23 cellular contexts compared by ENCODE assay signal in genomic region chr7:123666492-123666891, GRCh38. TPM values are rescaled to one million over a fixed set of nuclear protein-coding genes. Genes with fewer than 3 reads are reported as not detected.
A peak's percentile ranks its signal among the peaks of the same experiment; 100 is the strongest.
DNase-seq lines count a peak whose midpoint lies in the region; ATAC-seq and TF ChIP-seq lines count a peak whose summit lies in the region.
"Had no signal": no experiment of that assay in that cellular context is flagged by ENCODE, and none has a peak within 500 bp of the region (broad histone marks: within the 10 kb centered on the region; RNA-seq: fewer than 3 reads in every experiment).

No MANE protein-coding gene starts in this region.

- H3K27ac ChIP-seq in gastrocnemius medialis, result peak overlapping the region; percentile 88 to 96 (median 96)
- H3K27ac ChIP-seq: 22Rv1, RWPE1, tibial artery had no signal

- peaks cover 2% of the 10 kb centered on the region for H3K27me3 Mint-ChIP-seq in activated T-helper 2 cell treated with anti-CD3 and anti-CD28 coated beads, Interferon-gamma antibody, Interleukin-2, Interleukin-4, amounts not matched to agents 10 μg/mL and 5 μg/mL and 100 μg/mL, durations not matched to agents 14 hours and 24 hours and 36 hours (ENCODE audit: low read depth)

- peaks cover 0 to 31% of the 10 kb centered on the region in 2 donors for H3K36me3 ChIP-seq in gastrocnemius medialis
- H3K36me3 ChIP-seq: MG63, tibial artery had no signal

- H3K27me3 ChIP-seq in gastrocnemius medialis, result no peaks in the 10 kb centered on the region
- H3K27me3 ChIP-seq: MG63 had no signal

- in situ Hi-C loops in gastrocnemius medialis (cut with MboI; ENCODE audit: low sequenced_read_pairs in 4 of 4), result no loop called here

- peaks cover 42 to 54% of the 10 kb centered on the region in 2 donors for H3K4me1 ChIP-seq in gastrocnemius medialis
- H3K4me1 ChIP-seq: tibial artery had no signal

- no peak overlapping the region for H3K4me3 Mint-ChIP-seq in activated T-helper 2 cell treated with anti-CD3 and anti-CD28 coated beads, Interferon-gamma antibody, Interleukin-2, Interleukin-4, amounts not matched to agents 10 μg/mL and 5 μg/mL and 100 μg/mL, durations not matched to agents 14 hours and 24 hours and 36 hours (ENCODE audit: low read depth)
- H3K4me3 Mint-ChIP-seq: activated CD4-positive, alpha-beta T cell treated with anti-CD3 and anti-CD28 coated beads, Interleukin-2, amount 10 ng/mL, durations not matched to agents 24 days and 14 days; activated naive CD8-positive, alpha-beta T cell treated with anti-CD3 and anti-CD28 coated beads for 36 hours; CD8-positive, alpha-beta T cell; stimulated activated naive CD8-positive, alpha-beta T cell treated with anti-CD3 and anti-CD28 coated beads, Interleukin-15, amount 100 ng/mL, for 72 hours had no signal

- TF ChIP-seq CTCF in gastrocnemius medialis (IDR thresholded peaks at IDR 0.05 in 4 of 5, conservative IDR thresholded peaks at IDR 0.05 in 1 of 5), result no peak

- H3K4me1 Mint-ChIP-seq in activated T-helper 2 cell treated with anti-CD3 and anti-CD28 coated beads, Interferon-gamma antibody, Interleukin-2, Interleukin-4, amounts not matched to agents 10 μg/mL and 5 μg/mL and 100 μg/mL, durations not matched to agents 14 hours and 24 hours and 36 hours (ENCODE audit: low read depth), result peaks cover 2% of the 10 kb centered on the region
- H3K4me1 Mint-ChIP-seq: activated CD4-positive, alpha-beta T cell treated with anti-CD3 and anti-CD28 coated beads, Interleukin-2, amount 10 ng/mL, durations not matched to agents 24 days and 14 days; activated naive CD8-positive, alpha-beta T cell treated with anti-CD3 and anti-CD28 coated beads for 36 hours; stimulated activated naive CD8-positive, alpha-beta T cell treated with anti-CD3 and anti-CD28 coated beads, Interleukin-15, amount 100 ng/mL, for 72 hours had no signal

- H3K9me3 Mint-ChIP-seq in activated T-helper 2 cell treated with anti-CD3 and anti-CD28 coated beads, Interferon-gamma antibody, Interleukin-2, Interleukin-4, amounts not matched to agents 10 μg/mL and 5 μg/mL and 100 μg/mL, durations not matched to agents 14 hours and 24 hours and 36 hours, result no peaks in the 10 kb centered on the region
- H3K9me3 Mint-ChIP-seq: activated CD4-positive, alpha-beta T cell treated with anti-CD3 and anti-CD28 coated beads, Interleukin-2, amount 10 ng/mL, durations not matched to agents 24 days and 14 days; activated naive CD8-positive, alpha-beta T cell treated with anti-CD3 and anti-CD28 coated beads for 36 hours; CD8-positive, alpha-beta T cell; stimulated activated naive CD8-positive, alpha-beta T cell treated with anti-CD3 and anti-CD28 coated beads, Interleukin-15, amount 100 ng/mL, for 72 hours had no signal

- no peak overlapping the region for H3K4me3 ChIP-seq in gastrocnemius medialis
- H3K4me3 ChIP-seq: MG63, tibial artery had no signal

- H3K27ac Mint-ChIP-seq in activated T-helper 2 cell treated with anti-CD3 and anti-CD28 coated beads, Interferon-gamma antibody, Interleukin-2, Interleukin-4, amounts not matched to agents 10 μg/mL and 5 μg/mL and 100 μg/mL, durations not matched to agents 14 hours and 24 hours and 36 hours, result no peak overlapping the region
- H3K27ac Mint-ChIP-seq: activated CD4-positive, alpha-beta T cell treated with anti-CD3 and anti-CD28 coated beads, Interleukin-2, amount 10 ng/mL, durations not matched to agents 24 days and 14 days; activated naive CD8-positive, alpha-beta T cell treated with anti-CD3 and anti-CD28 coated beads for 36 hours; CD8-positive, alpha-beta T cell; stimulated activated naive CD8-positive, alpha-beta T cell treated with anti-CD3 and anti-CD28 coated beads, Interleukin-15, amount 100 ng/mL, for 72 hours had no signal

- peak; percentile 17 for DNase-seq in NCI-H748 (lab: John Stamatoyannopoulos, UW; ENCODE audit: unreplicated experiment)
- no peak for DNase-seq in NCI-H748 treated with DMSO at 0.1 percent for 48 hours (lab: John Stamatoyannopoulos, UW)
- peak; percentile 7 for DNase-seq in NCI-H226
- DNase-seq in amniotic epithelial cell (ENCODE audit: low read depth), result peak; percentile 76
- no peak for DNase-seq in gastrocnemius medialis
- DNase-seq in activated T-helper 2 cell treated with anti-CD3 and anti-CD28 coated beads, Interferon-gamma antibody, Interleukin-2, Interleukin-4, amounts not matched to agents 10 μg/mL and 5 μg/mL and 100 μg/mL, durations not matched to agents 14 hours and 24 hours and 36 hours (ENCODE audit: low spot score), result no peak
- DNase-seq: activated CD4-positive, alpha-beta T cell treated with anti-CD3 and anti-CD28 coated beads, Interleukin-2, amount 10 ng/mL, durations not matched to agents 24 days and 14 days; activated naive CD8-positive, alpha-beta T cell treated with anti-CD3 and anti-CD28 coated beads for 36 hours; CD8-positive, alpha-beta T cell; DMS79; effector CD8-positive, alpha-beta T cell; HCEC 1CT; MG63; NCI-H1694; NCI-H446; stimulated activated naive CD8-positive, alpha-beta T cell treated with anti-CD3 and anti-CD28 coated beads, Interleukin-15, amount 100 ng/mL, for 72 hours; tibial artery had no signal

- no peak for TF ChIP-seq POLR2A in gastrocnemius medialis (IDR thresholded peaks at IDR 0.05)

- no peaks in the 10 kb centered on the region for H3K36me3 Mint-ChIP-seq in activated T-helper 2 cell treated with anti-CD3 and anti-CD28 coated beads, Interferon-gamma antibody, Interleukin-2, Interleukin-4, amounts not matched to agents 10 μg/mL and 5 μg/mL and 100 μg/mL, durations not matched to agents 14 hours and 24 hours and 36 hours (ENCODE audit: low read depth)
- H3K36me3 Mint-ChIP-seq: activated naive CD8-positive, alpha-beta T cell treated with anti-CD3 and anti-CD28 coated beads for 36 hours; CD8-positive, alpha-beta T cell had no signal

- H3K9me3 ChIP-seq in gastrocnemius medialis, result no peaks in the 10 kb centered on the region
- H3K9me3 ChIP-seq: MG63, tibial artery had no signal

- intact Hi-C loops in gastrocnemius medialis (cut with DNase I; ENCODE audit: low total_unique reads), result no loop called here
- intact Hi-C loops in activated T-helper 2 cell treated with anti-CD3 and anti-CD28 coated beads, Interferon-gamma antibody, Interleukin-2, Interleukin-4, amounts not matched to agents 10 μg/mL and 5 μg/mL and 100 μg/mL, durations not matched to agents 14 hours and 24 hours and 36 hours (cut with micrococcal nuclease), result no loop called here

- ATAC-seq in gastrocnemius medialis (peak; percentile 15 to 36), GM21526 (IDR thresholded peaks at IDR 0.05; ENCODE audit: low FRiP score, unreplicated experiment) (no peak), HG03139 (IDR thresholded peaks at IDR 0.05; ENCODE audit: unreplicated experiment) (no peak)
- ATAC-seq: CD8-positive, alpha-beta T cell; stimulated activated naive CD8-positive, alpha-beta T cell treated with anti-CD3 and anti-CD28 coated beads, Interleukin-15, amount 100 ng/mL, for 72 hours had no signal

RNA-seq across cellular contexts. Expression of gene LMOD2, which starts 10.8 kb away (rescaled TPM):
- 100 to 1,000 TPM; 150 to 518 (median 314) TPM for total RNA-seq in gastrocnemius medialis
- total RNA-seq in activated T-helper 2 cell treated with anti-CD3 and anti-CD28 coated beads, Interferon-gamma antibody, Interleukin-2, Interleukin-4, amounts not matched to agents 10 μg/mL and 5 μg/mL and 100 μg/mL, durations not matched to agents 14 hours and 24 hours and 36 hours, result not detected in 2 replicates
- total RNA-seq: activated CD4-positive, alpha-beta T cell treated with anti-CD3 and anti-CD28 coated beads, Interleukin-2, amount 10 ng/mL, durations not matched to agents 24 days and 14 days; activated naive CD8-positive, alpha-beta T cell treated with anti-CD3 and anti-CD28 coated beads for 36 hours; CD8-positive, alpha-beta T cell; frontal cortex; lung microvascular endothelial cell had no signal

Comparison
In these comparisons a context has a peak if more than half of its experiments do, and no peak if none do; other contexts are left out.
1. DNase-seq: peak in NCI-H748 (single experiment), NCI-H226 (single experiment) and amniotic epithelial cell (single experiment); none in NCI-H748 treated with DMSO at 0.1 percent for 48 hours (single experiment), gastrocnemius medialis (0 of 2) and activated T-helper 2 cell treated with anti-CD3 and anti-CD28 coated beads, Interferon-gamma antibody, Interleukin-2, Interleukin-4, amounts not matched to agents 10 μg/mL and 5 μg/mL and 100 μg/mL, durations not matched to agents 14 hours and 24 hours and 36 hours (single experiment).
2. ATAC-seq: peak in gastrocnemius medialis (2 of 2); none in GM21526 (single experiment) and HG03139 (single experiment).
3. RNA of gene LMOD2, which starts 10.8 kb away (total RNA-seq): 150 to 518 TPM in gastrocnemius medialis; not detected in activated T-helper 2 cell treated with anti-CD3 and anti-CD28 coated beads, Interferon-gamma antibody, Interleukin-2, Interleukin-4, amounts not matched to agents 10 μg/mL and 5 μg/mL and 100 μg/mL, durations not matched to agents 14 hours and 24 hours and 36 hours; every median in the first group is over 100 times any median in the second.